ENCODE assay signal across 9 cellular contexts in genomic region chr22:38267086-38267485, GRCh38. TPM values are rescaled to one million over a fixed set of nuclear protein-coding genes. Genes with fewer than 3 reads are reported as not detected.
DNase-seq lines count a peak whose midpoint lies in the region; ATAC-seq and TF ChIP-seq lines count a peak whose summit lies in the region.
"Had no signal": no experiment of that assay in that cellular context is flagged by ENCODE, and none has a peak within 500 bp of the region (broad histone marks: within the 10 kb centered on the region; RNA-seq: fewer than 3 reads in every experiment).

No MANE protein-coding gene starts in this region.

- H3K4me1 ChIP-seq in CD8-positive, alpha-beta memory T cell (ENCODE audit: insufficient read depth, low read length) = peaks cover 42% of the 10 kb centered on the region
- peaks cover 5% of the 10 kb centered on the region for H3K4me1 ChIP-seq in prostate gland (replicated peaks)

- CTCF ChIA-PET in CD8-positive, alpha-beta memory T cell (lab: Charles Lee) = interaction anchor here (1.0 to 1.4 kb wide), 2 partner anchors 24 to 152 kb away, joined by 3 read pairs; no protein-coding TSS in a partner anchor

- TF ChIP-seq POLR2A in prostate gland (IDR thresholded peaks at IDR 0.05) = no peak

- ATAC-seq in HG02970 (IDR thresholded peaks at IDR 0.05; ENCODE audit: low FRiP score, unreplicated experiment) = no peak

- POLR2A ChIA-PET in CD8-positive, alpha-beta memory T cell (lab: Charles Lee) = interaction anchor here (0.6 to 0.7 kb wide), 3 partner anchors 282 to 638 kb away, joined by 3 to 6 read pairs (median 3); no protein-coding TSS in a partner anchor

- intact Hi-C loops in dendritic cell treated with granulocyte-macrophage colony-stimulating factor and Interleukin-4, amounts not matched to agents 40 ng/mL and 50 ng/mL, for 4 days (cut with micrococcal nuclease) = no loop called here
- intact Hi-C loops in prostate gland (cut with DNase I) = no loop called here

- H3K27me3 Mint-ChIP-seq in CD8-positive, alpha-beta memory T cell = no peaks in the 10 kb centered on the region
- H3K27me3 Mint-ChIP-seq in dendritic cell treated with granulocyte-macrophage colony-stimulating factor and Interleukin-4, amounts not matched to agents 40 ng/mL and 50 ng/mL, for 4 days = peaks cover 2% of the 10 kb centered on the region
- H3K27me3 Mint-ChIP-seq in osteocyte (ENCODE audit: unreplicated experiment) = no peaks in the 10 kb centered on the region

- H3K4me3 ChIP-seq in CD8-positive, alpha-beta memory T cell (ENCODE audit: low read length) = peak overlapping the region; percentile 27
- no peak overlapping the region for H3K4me3 ChIP-seq in prostate gland

- H3K4me3 Mint-ChIP-seq in CD8-positive, alpha-beta memory T cell = peak overlapping the region; percentile 28 to 73 (median 44)
- no peak overlapping the region for H3K4me3 Mint-ChIP-seq in dendritic cell treated with granulocyte-macrophage colony-stimulating factor and Interleukin-4, amounts not matched to agents 40 ng/mL and 50 ng/mL, for 4 days
- H3K4me3 Mint-ChIP-seq in osteocyte (ENCODE audit: unreplicated experiment) = no peak overlapping the region

- no peaks in the 10 kb centered on the region for H3K27me3 ChIP-seq in CD8-positive, alpha-beta memory T cell (ENCODE audit: insufficient read depth, low read length, poor library complexity, severe bottlenecking)
- no peaks in the 10 kb centered on the region for H3K27me3 ChIP-seq in prostate gland (replicated peaks; ENCODE audit: insufficient read depth)

- peak overlapping the region; percentile 68 to 97 (median 92) for H3K27ac Mint-ChIP-seq in CD8-positive, alpha-beta memory T cell
- peak overlapping the region; percentile 38 for H3K27ac Mint-ChIP-seq in dendritic cell treated with granulocyte-macrophage colony-stimulating factor and Interleukin-4, amounts not matched to agents 40 ng/mL and 50 ng/mL, for 4 days
- H3K27ac Mint-ChIP-seq in osteocyte (ENCODE audit: unreplicated experiment) = peak overlapping the region; percentile 23

- WGBS in prostate gland = 75% methylated on average over 4 of the region's 4 CpGs

- DNase-seq in CD8-positive, alpha-beta memory T cell = peak; percentile 24 to 81 (median 73)
- DNase-seq in activated CD4-positive, alpha-beta T cell treated with anti-CD3 and anti-CD28 coated beads for 1 hour = peak; percentile 15
- DNase-seq in osteocyte (ENCODE audit: extremely low spot score, unreplicated experiment) (no peak), iPS-NIHi11 (ENCODE audit: low spot score) (no peak), prostate gland (ENCODE audit: low spot score) (no peak), retina (no peak)
- DNase-seq: DMS153 had no signal

- H3K4me1 Mint-ChIP-seq in CD8-positive, alpha-beta memory T cell = peaks cover 60 to 78% (median 68%) of the 10 kb centered on the region in 3 donors
- H3K4me1 Mint-ChIP-seq in dendritic cell treated with granulocyte-macrophage colony-stimulating factor and Interleukin-4, amounts not matched to agents 40 ng/mL and 50 ng/mL, for 4 days (ENCODE audit: low read depth) = peaks cover 63% of the 10 kb centered on the region
- H3K4me1 Mint-ChIP-seq in osteocyte (ENCODE audit: unreplicated experiment) = peaks cover 49% of the 10 kb centered on the region

- peaks cover 0 to 13% (median 4%) of the 10 kb centered on the region in 3 donors for H3K36me3 Mint-ChIP-seq in CD8-positive, alpha-beta memory T cell
- peaks cover 13% of the 10 kb centered on the region for H3K36me3 Mint-ChIP-seq in dendritic cell treated with granulocyte-macrophage colony-stimulating factor and Interleukin-4, amounts not matched to agents 40 ng/mL and 50 ng/mL, for 4 days (ENCODE audit: low read depth)
- peaks cover 13% of the 10 kb centered on the region for H3K36me3 Mint-ChIP-seq in osteocyte (ENCODE audit: unreplicated experiment)

- no peaks in the 10 kb centered on the region for H3K36me3 ChIP-seq in CD8-positive, alpha-beta memory T cell (ENCODE audit: insufficient read depth, low read length)
- H3K36me3 ChIP-seq in prostate gland = no peaks in the 10 kb centered on the region

- TF ChIP-seq CTCF in osteocyte (IDR thresholded peaks at IDR 0.05) (no peak), prostate gland (IDR thresholded peaks at IDR 0.05) (no peak)

- no peaks in the 10 kb centered on the region for H3K9me3 Mint-ChIP-seq in CD8-positive, alpha-beta memory T cell
- no peaks in the 10 kb centered on the region for H3K9me3 Mint-ChIP-seq in dendritic cell treated with granulocyte-macrophage colony-stimulating factor and Interleukin-4, amounts not matched to agents 40 ng/mL and 50 ng/mL, for 4 days
- H3K9me3 Mint-ChIP-seq in osteocyte (ENCODE audit: unreplicated experiment) = no peaks in the 10 kb centered on the region

- peak overlapping the region; percentile 57 for H3K27ac ChIP-seq in CD8-positive, alpha-beta memory T cell (ENCODE audit: low read depth, low read length)
- H3K27ac ChIP-seq in prostate gland = peak overlapping the region in 1 of 2 donors; percentile 31

- H3K9me3 ChIP-seq in CD8-positive, alpha-beta memory T cell (ENCODE audit: low read length) = no peaks in the 10 kb centered on the region
- H3K9me3 ChIP-seq in prostate gland = no peaks in the 10 kb centered on the region

RNA-seq across cellular contexts. Expression of gene TMEM184B, which starts 5.7 kb away (rescaled TPM):
- total RNA-seq in CD8-positive, alpha-beta memory T cell = 10 to 100 TPM; 29.0 to 31.7 TPM
- polyA plus RNA-seq in CD8-positive, alpha-beta memory T cell = 23.4 TPM
- total RNA-seq in osteocyte (88.0 and 90.5 TPM in 2 replicates), prostate gland (100 to 1,000 TPM in 1 of 2 donors, 10 to 100 TPM in 1; 76.0 to 137 TPM)

RNA-seq across cellular contexts. Expression of gene CSNK1E, which starts 50.1 kb away (rescaled TPM):
- total RNA-seq in CD8-positive, alpha-beta memory T cell = 100 to 1,000 TPM; 102 to 105 TPM
- 14.1 TPM for polyA plus RNA-seq in CD8-positive, alpha-beta memory T cell
- total RNA-seq in osteocyte (175 and 176 TPM in 2 replicates), prostate gland (100 to 1,000 TPM in 1 of 2 donors, 10 to 100 TPM in 1; 82.8 to 190 TPM)

Comparison
In these comparisons a context has a peak if more than half of its experiments do, and no peak if none do; other contexts are left out.
1. DNase-seq: peak in CD8-positive, alpha-beta memory T cell (5 of 5) and activated CD4-positive, alpha-beta T cell treated with anti-CD3 and anti-CD28 coated beads for 1 hour (single experiment); none in osteocyte (single experiment), iPS-NIHi11 (single experiment), prostate gland (single experiment) and retina (single experiment).
2. H3K27ac Mint-ChIP-seq: peak in every context shown above with its lines; median percentile 92 in CD8-positive, alpha-beta memory T cell; 38 in dendritic cell treated with granulocyte-macrophage colony-stimulating factor and Interleukin-4, amounts not matched to agents 40 ng/mL and 50 ng/mL, for 4 days; 23 in osteocyte.
3. H3K4me3 Mint-ChIP-seq: peak in CD8-positive, alpha-beta memory T cell (7 of 7); none in dendritic cell treated with granulocyte-macrophage colony-stimulating factor and Interleukin-4, amounts not matched to agents 40 ng/mL and 50 ng/mL, for 4 days (single experiment) and osteocyte (single experiment).